ENCODE assay signal across 1 cellular context in genomic region chr11:114036156-114036811, GRCh38.
TF ChIP-seq lines count a peak whose summit lies in the region.

No MANE protein-coding gene starts in this region.

TF ChIP-seq in GM23338, 12 proteins besides CTCF, POLR2A, EP300 and RAD21 (continued from another document):
- TF ChIP-seq ZNF462 (CRISPR knock-in tag; IDR thresholded peaks at IDR 0.05), result peak; percentile 79; the same call in 1 of the 2 replicates
- TF ChIP-seq REST (IDR thresholded peaks at IDR 0.05; ENCODE audit: unreplicated experiment), result no peak
- TF ChIP-seq CREB1 (CRISPR knock-in tag; IDR thresholded peaks at IDR 0.05; ENCODE audit: low read depth), result peak; percentile 53
- no peak for TF ChIP-seq ZNF331 (CRISPR knock-in tag; IDR thresholded peaks at IDR 0.05; ENCODE audit: low read depth)
- TF ChIP-seq EZH2 (IDR thresholded peaks at IDR 0.05; ENCODE audit: low read depth, unreplicated experiment), result no peak
- TF ChIP-seq STAT1 (IDR thresholded peaks at IDR 0.05; ENCODE audit: unreplicated experiment), result no peak
- TF ChIP-seq POLR2AphosphoS5 (IDR thresholded peaks at IDR 0.05; ENCODE audit: low read depth), result no peak
- TF ChIP-seq JUNB (IDR thresholded peaks at IDR 0.05; ENCODE audit: unreplicated experiment), result no peak
- no peak for TF ChIP-seq NANOG (IDR thresholded peaks at IDR 0.05; ENCODE audit: borderline replicate concordance)
- peak; percentile 61; the same call in 1 of the 2 replicates for TF ChIP-seq ZNF114 (CRISPR knock-in tag; IDR thresholded peaks at IDR 0.05)
